10 cellular contexts compared by ENCODE assay signal in genomic region chr6:157075549-157076426, GRCh38.
A peak's percentile ranks its signal among the peaks of the same experiment; 100 is the strongest.
DNase-seq lines count a peak whose midpoint lies in the region; ATAC-seq and TF ChIP-seq lines count a peak whose summit lies in the region.
"Had no signal": no experiment of that assay in that cellular context is flagged by ENCODE, and none has a peak within 500 bp of the region (broad histone marks: within the 10 kb centered on the region; RNA-seq: fewer than 3 reads in every experiment).

No MANE protein-coding gene starts in this region.

- peaks cover 2% of the 10 kb centered on the region; the same call in 1 of the 2 replicates for H3K27me3 Mint-ChIP-seq in HFFc6 (ENCODE audit: insufficient read depth)
- H3K27me3 Mint-ChIP-seq in naive thymus-derived CD4-positive, alpha-beta T cell, result no peaks in the 10 kb centered on the region
- H3K27me3 Mint-ChIP-seq: dendritic cell treated with granulocyte-macrophage colony-stimulating factor and Interleukin-4, amounts not matched to agents 40 ng/mL and 50 ng/mL, for 4 days had no signal

- H3K4me2 ChIP-seq in PC-3 (ENCODE audit: low read length), result no peak overlapping the region

- ATAC-seq in GM18868 (IDR thresholded peaks at IDR 0.05; ENCODE audit: unreplicated experiment), result peak; percentile 85
- peak; percentile 37; the same call in 1 of the 2 replicates for ATAC-seq in PC-3
- ATAC-seq in naive thymus-derived CD4-positive, alpha-beta T cell, result no peak

- peak overlapping the region; percentile 48; the same call in 1 of the 2 replicates for H3K4me3 Mint-ChIP-seq in HFFc6
- peak overlapping the region in 8 of 10 donors; percentile 19 to 80 (median 48) for H3K4me3 Mint-ChIP-seq in naive thymus-derived CD4-positive, alpha-beta T cell
- H3K4me3 Mint-ChIP-seq: dendritic cell treated with granulocyte-macrophage colony-stimulating factor and Interleukin-4, amounts not matched to agents 40 ng/mL and 50 ng/mL, for 4 days had no signal

- no peak overlapping the region for H3K9ac ChIP-seq in PC-3 (ENCODE audit: low read length)

- H3K4me1 Mint-ChIP-seq in HFFc6 (ENCODE audit: low read depth), result peaks cover 34% of the 10 kb centered on the region
- peaks cover 23 to 77% (median 72%) of the 10 kb centered on the region in 7 donors for H3K4me1 Mint-ChIP-seq in naive thymus-derived CD4-positive, alpha-beta T cell

- H3K36me3 ChIP-seq in PC-3 (ENCODE audit: low read depth, low read length), result no peaks in the 10 kb centered on the region
- H3K36me3 ChIP-seq in naive thymus-derived CD4-positive, alpha-beta T cell (ENCODE audit: control insufficient read depth in 2 of 3, insufficient read depth in 3 of 3, low read length in 3 of 3), result no peaks in the 10 kb centered on the region

- no peaks in the 10 kb centered on the region for H3K79me2 ChIP-seq in PC-3 (ENCODE audit: low read length)

- H3K36me3 Mint-ChIP-seq in HFFc6 (ENCODE audit: low read depth), result peaks cover 4% of the 10 kb centered on the region; the same call in 1 of the 2 replicates
- H3K36me3 Mint-ChIP-seq in naive thymus-derived CD4-positive, alpha-beta T cell, result peaks cover 4 to 34% (median 5%) of the 10 kb centered on the region in 5 donors

- BruUV-seq in PC-3 (replicated peaks; lab: Mats Ljungman, UMichigan), result no TSS peak

- H2AFZ ChIP-seq in PC-3 (ENCODE audit: low read length), result no peak overlapping the region

- CTCF ChIA-PET in PC-3 (lab: Charles Lee), result no interaction called here
- CTCF ChIA-PET in naive thymus-derived CD4-positive, alpha-beta T cell (lab: Charles Lee), result no interaction called here

- H3K4me1 ChIP-seq in PC-3 (ENCODE audit: insufficient read depth, low read length), result peaks cover 11% of the 10 kb centered on the region; the same call in 1 of the 2 replicates
- peaks cover 0 to 7% of the 10 kb centered on the region in 2 donors for H3K4me1 ChIP-seq in naive thymus-derived CD4-positive, alpha-beta T cell (ENCODE audit: control insufficient read depth in 2 of 2, insufficient read depth in 2 of 2, low read length in 2 of 2)

- H4K20me1 ChIP-seq in PC-3 (ENCODE audit: low read length), result no peaks in the 10 kb centered on the region

- H3K9me3 Mint-ChIP-seq in HFFc6, result no peaks in the 10 kb centered on the region
- H3K9me3 Mint-ChIP-seq in naive thymus-derived CD4-positive, alpha-beta T cell, result no peaks in the 10 kb centered on the region
- H3K9me3 Mint-ChIP-seq: dendritic cell treated with granulocyte-macrophage colony-stimulating factor and Interleukin-4, amounts not matched to agents 40 ng/mL and 50 ng/mL, for 4 days had no signal

- TF ChIP-seq CTCF in HFFc6 (IDR thresholded peaks at IDR 0.05), result no peak
- TF ChIP-seq CTCF in PC-3 (conservative IDR thresholded peaks at IDR 0.05; ENCODE audit: low read depth, low read length), result no peak

- no peaks in the 10 kb centered on the region for H3K9me2 ChIP-seq in PC-3 (replicated peaks; ENCODE audit: low read length)

- DNase-seq in HFFc6 (no peak), PC-3 (peak; percentile 45), NCI-H510A (lab: John Stamatoyannopoulos, UW) (no peak), DMS79 treated with DMSO at 0.1 percent for 48 hours (lab: John Stamatoyannopoulos, UW) (no peak), NCI-H1417 (lab: John Stamatoyannopoulos, UW) (no peak), NCI-H146 treated with DMSO at 0.1 percent for 48 hours (lab: John Stamatoyannopoulos, UW; ENCODE audit: unreplicated experiment) (no peak)
- no peak for DNase-seq in naive thymus-derived CD4-positive, alpha-beta T cell
- DNase-seq: NCI-H446 treated with DMSO at 0.1 percent for 48 hours had no signal

- no peak overlapping the region for H3K4me3 ChIP-seq in PC-3 (ENCODE audit: low read length)
- H3K4me3 ChIP-seq in naive thymus-derived CD4-positive, alpha-beta T cell (ENCODE audit: low read length), result no peak overlapping the region

- POLR2A ChIA-PET in PC-3 (lab: Charles Lee; ENCODE audit: unreplicated experiment), result no interaction called here
- POLR2A ChIA-PET in naive thymus-derived CD4-positive, alpha-beta T cell (lab: Charles Lee), result interaction anchor here (0.6 to 0.8 kb wide), 2 partner anchors 33 to 36 kb away, joined by 4 to 5 read pairs; no protein-coding TSS in a partner anchor

- H3K27ac ChIP-seq in PC-3 (ENCODE audit: low read length), result no peak overlapping the region
- no peak overlapping the region for H3K27ac ChIP-seq in naive thymus-derived CD4-positive, alpha-beta T cell (ENCODE audit: low read depth, low read length)

- no peaks in the 10 kb centered on the region for H3K9me3 ChIP-seq in PC-3 (ENCODE audit: low read length)
- no peaks in the 10 kb centered on the region for H3K9me3 ChIP-seq in naive thymus-derived CD4-positive, alpha-beta T cell (ENCODE audit: control insufficient read depth in 2 of 3, low read length in 3 of 3)

- H3K27ac Mint-ChIP-seq in HFFc6, result peak overlapping the region; percentile 76
- H3K27ac Mint-ChIP-seq in naive thymus-derived CD4-positive, alpha-beta T cell, result peak overlapping the region in 5 of 9 donors; percentile 4 to 82 (median 66)
- H3K27ac Mint-ChIP-seq: dendritic cell treated with granulocyte-macrophage colony-stimulating factor and Interleukin-4, amounts not matched to agents 40 ng/mL and 50 ng/mL, for 4 days had no signal

- no peaks in the 10 kb centered on the region for H3K27me3 ChIP-seq in PC-3 (ENCODE audit: low read length)
- H3K27me3 ChIP-seq in naive thymus-derived CD4-positive, alpha-beta T cell (ENCODE audit: control insufficient read depth in 2 of 2, insufficient read depth in 2 of 2, low read length in 2 of 2), result no peaks in the 10 kb centered on the region

- intact Hi-C loops in PC-3 (cut with micrococcal nuclease), result no loop called here
- intact Hi-C loops in naive thymus-derived CD4-positive, alpha-beta T cell (cut with micrococcal nuclease), result loop anchor here in 1 of 2 donors (1.0 kb wide), 1 partner anchor 21 kb away; no protein-coding TSS in a partner anchor

- no peaks in the 10 kb centered on the region for H3F3A ChIP-seq in PC-3 (ENCODE audit: low read length, unreplicated experiment)
